11 cellular contexts compared by ENCODE assay signal in the genomic region with DNA sequence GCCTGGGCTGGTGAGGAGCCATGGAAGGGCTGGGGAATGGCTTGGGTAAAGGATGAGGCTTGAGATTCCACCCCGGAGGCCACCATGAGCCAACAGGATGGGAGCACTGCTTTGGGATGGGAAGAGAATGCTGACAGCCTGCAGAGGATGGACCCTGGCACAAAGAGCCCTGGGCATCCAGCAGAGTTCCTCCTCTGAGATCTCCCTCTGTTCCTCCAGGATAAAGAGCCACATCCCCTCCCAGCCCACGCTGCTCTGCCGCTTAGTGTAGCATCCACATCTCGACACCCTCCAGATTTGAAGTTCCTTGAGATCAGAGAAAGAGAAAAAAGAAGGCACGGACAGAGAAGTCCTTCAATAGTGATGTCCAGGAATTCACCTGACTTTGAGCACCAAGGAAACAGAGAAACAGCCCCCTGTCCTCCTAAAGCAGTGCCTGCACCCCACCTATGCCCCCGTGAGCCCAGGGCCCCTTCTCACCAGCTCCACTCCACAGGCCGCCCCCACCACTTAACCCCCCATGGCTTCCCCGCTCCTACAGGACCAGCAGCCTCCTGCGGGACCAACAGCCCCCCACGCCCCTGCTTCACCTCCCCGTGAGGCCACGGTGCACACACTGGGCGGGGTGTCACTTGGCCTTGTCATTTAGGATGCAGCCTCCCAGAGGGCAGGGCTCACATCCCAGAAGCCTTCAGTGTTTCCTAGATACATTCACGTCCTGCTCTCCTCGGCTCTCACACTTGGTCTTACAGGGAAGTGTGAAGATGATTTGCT.
"Had no signal": no experiment of that assay in that cellular context is flagged by ENCODE, and none has a peak within 500 bp of the region (broad histone marks: within the 10 kb centered on the region; RNA-seq: fewer than 3 reads in every experiment).

No MANE protein-coding gene starts in this region.

- FAIRE-seq: H1, H54 had no signal

- ATAC-seq: GM23338, HCT116 had no signal

- H3K36me3 ChIP-seq: HAP-1 had no signal

- H3K4me3 ChIP-seq: GM23248, GM23338, HAP-1 had no signal

- H3K4me1 ChIP-seq: HAP-1 had no signal

- H3K27ac ChIP-seq: GM23248 had no signal

- H3K4me2 ChIP-seq: GM23338 had no signal

- H3K4me3 Mint-ChIP-seq: GM23338, H9, HFFc6 had no signal

- H3K9me3 ChIP-seq: HAP-1 had no signal

- H3K9ac ChIP-seq: GM23248 had no signal

- DNase-seq: GM23248, GOT3, H7, H9, HCEC 1CT, HFFc6 had no signal

- H3K9me3 Mint-ChIP-seq: GM23338, H9 had no signal

- H2AFZ ChIP-seq: GM23248, GM23338 had no signal

- H3K27ac Mint-ChIP-seq: GM23338, HFFc6 had no signal
